Comparison of ENCODE assay signal across 12 cellular contexts in genomic region chr17:64166876-64167275, GRCh38. TPM values are rescaled to one million over a fixed set of nuclear protein-coding genes. Genes with fewer than 3 reads are reported as not detected.
DNase-seq lines count a peak whose midpoint lies in the region; ATAC-seq and TF ChIP-seq lines count a peak whose summit lies in the region.
"Had no signal": no experiment of that assay in that cellular context is flagged by ENCODE, and none has a peak within 500 bp of the region (broad histone marks: within the 10 kb centered on the region; RNA-seq: fewer than 3 reads in every experiment).

No MANE protein-coding gene starts in this region.

- TF ChIP-seq POLR2A in vagina (IDR thresholded peaks at IDR 0.05) = no peak

- H3K36me3 Mint-ChIP-seq in H9 (ENCODE audit: insufficient read depth in 1 of 3, low read depth in 3 of 3) = peaks cover 5 to 16% (median 7%) of the 10 kb centered on the region in 3 experiments; a peak in 4 of 7 replicates
- peaks cover 20% of the 10 kb centered on the region for H3K36me3 Mint-ChIP-seq in progenitor cell of endocrine pancreas (ENCODE audit: insufficient read depth)

- H3K4me1 Mint-ChIP-seq in H9 = no peaks in the 10 kb centered on the region
- H3K4me1 Mint-ChIP-seq in progenitor cell of endocrine pancreas (ENCODE audit: low read depth) = peaks cover 2% of the 10 kb centered on the region
- H3K4me1 Mint-ChIP-seq: CD14-positive monocyte, IgD-negative memory B cell had no signal

- TF ChIP-seq CTCF in H9 (conservative IDR thresholded peaks at IDR 0.05) (no peak), progenitor cell of endocrine pancreas (IDR thresholded peaks at IDR 0.05; ENCODE audit: unreplicated experiment) (no peak), vagina (IDR thresholded peaks at IDR 0.05) (no peak)

- no peaks in the 10 kb centered on the region for H3K9me3 ChIP-seq in H9 (ENCODE audit: control insufficient read depth, low read depth, low read length)
- no peaks in the 10 kb centered on the region for H3K9me3 ChIP-seq in vagina

- H4K8ac ChIP-seq in H9 (replicated peaks; ENCODE audit: insufficient read length, low read depth, low read length) (no peak overlapping the region), mesendoderm (ENCODE audit: low read depth, low read length) (no peak overlapping the region)

- H3K18ac ChIP-seq in H9 (ENCODE audit: insufficient read length, low read depth, low read length) = no peak overlapping the region
- no peak overlapping the region for H3K18ac ChIP-seq in mesendoderm (ENCODE audit: low read length)

- H3K4ac ChIP-seq in H9 (ENCODE audit: low read depth, low read length) = no peak overlapping the region
- no peak overlapping the region for H3K4ac ChIP-seq in mesendoderm (ENCODE audit: low read depth, low read length)

- H3K4me2 ChIP-seq in H9 (ENCODE audit: insufficient read depth, insufficient read length, low read length) (no peak overlapping the region), mesendoderm (ENCODE audit: low read length) (no peak overlapping the region)

- H3K9ac ChIP-seq in H9 (ENCODE audit: extremely low read depth, insufficient read length, low read length) (no peak overlapping the region), mesendoderm (ENCODE audit: low read length) (no peak overlapping the region)
- H3K9ac ChIP-seq: GM23248 had no signal

- H3T11ph ChIP-seq in H9 (ENCODE audit: low read length) = no peak overlapping the region

- H3K4me3 ChIP-seq in vagina (no peak overlapping the region), mesendoderm (ENCODE audit: low read length) (no peak overlapping the region)
- H3K4me3 ChIP-seq: GM12878, GM23248 had no signal

- H3K4me1 ChIP-seq in H9 (ENCODE audit: insufficient read depth, low read length) (no peaks in the 10 kb centered on the region), vagina (peaks cover 13% of the 10 kb centered on the region), mesendoderm (ENCODE audit: control insufficient read depth, low read depth, low read length) (no peaks in the 10 kb centered on the region)

- H3K27ac Mint-ChIP-seq in H9 = peak overlapping the region in 2 of 3 experiments; percentile 62 to 63; a peak in 3 of 7 replicates
- H3K27ac Mint-ChIP-seq in progenitor cell of endocrine pancreas = peak overlapping the region; percentile 21

- no peak overlapping the region for H2AFZ ChIP-seq in H9 (ENCODE audit: low read length)
- H2AFZ ChIP-seq: GM23248 had no signal

- H2BK15ac ChIP-seq in H9 (ENCODE audit: low read depth, low read length) = no peak overlapping the region
- no peak overlapping the region for H2BK15ac ChIP-seq in mesendoderm (replicated peaks; ENCODE audit: low read depth)

- H3K14ac ChIP-seq in H9 (ENCODE audit: insufficient read depth, low read length) = no peak overlapping the region

- H3K36me3 ChIP-seq in vagina (peaks cover 0 to 5% of the 10 kb centered on the region in 2 donors), mesendoderm (ENCODE audit: control insufficient read depth, insufficient read depth, low read length) (no peaks in the 10 kb centered on the region)

- H2AK5ac ChIP-seq in H9 (ENCODE audit: insufficient read length, low read length) (no peak overlapping the region), mesendoderm (ENCODE audit: low read length) (no peak overlapping the region)

- H2BK12ac ChIP-seq in H9 (ENCODE audit: insufficient read length, low read depth, low read length) = no peak overlapping the region

- H3K79me1 ChIP-seq in H9 (ENCODE audit: insufficient read depth, low read depth, low read length, poor library complexity, severe bottlenecking) (no peaks in the 10 kb centered on the region), mesendoderm (ENCODE audit: low read length) (no peaks in the 10 kb centered on the region)

- H3K79me2 ChIP-seq in H9 (ENCODE audit: insufficient read depth, low read length) (no peaks in the 10 kb centered on the region), mesendoderm (ENCODE audit: control insufficient read depth, insufficient read depth, low read length) (no peaks in the 10 kb centered on the region)

- H3K23ac ChIP-seq in H9 (ENCODE audit: insufficient read length, low read depth, low read length) (no peak overlapping the region), mesendoderm (ENCODE audit: low read length) (no peak overlapping the region)

- H3K27me3 Mint-ChIP-seq in H9 (ENCODE audit: low read depth) (no peaks in the 10 kb centered on the region), progenitor cell of endocrine pancreas (no peaks in the 10 kb centered on the region)
- H3K27me3 Mint-ChIP-seq: IgD-negative memory B cell had no signal

- WGBS in H9 (ENCODE audit: extremely low coverage, insufficient read length, low lambda C conversion rate) = no CpG with 5 or more reads among the region's 3 CpGs
- no CpG with 5 or more reads among the region's 3 CpGs for WGBS in mesendoderm (ENCODE audit: extremely low coverage, insufficient coverage, low lambda C conversion rate)

- H2BK120ac ChIP-seq in H9 (ENCODE audit: low read depth, low read length, poor library complexity, severe bottlenecking) (no peak overlapping the region), mesendoderm (ENCODE audit: low read depth, low read length) (no peak overlapping the region)

- H4K5ac ChIP-seq in H9 (ENCODE audit: insufficient read length, low read depth, low read length) (no peak overlapping the region), mesendoderm (ENCODE audit: low read length) (no peak overlapping the region)

- no peak for ATAC-seq in HG02885 (IDR thresholded peaks at IDR 0.05; ENCODE audit: poor library complexity, unreplicated experiment)
- ATAC-seq: GM12878 had no signal

- DNase-seq in H9 (no peak), cerebellum (ENCODE audit: low spot score) (peak; percentile 74), progenitor cell of endocrine pancreas (ENCODE audit: low spot score, unreplicated experiment) (no peak), vagina (ENCODE audit: extremely low spot score in 2 of 2) (no peak), mesendoderm (no peak)
- DNase-seq in activated CD4-positive, alpha-beta T cell treated with anti-CD3 and anti-CD28 coated beads, Interleukin-2, amount 50 U/mL, for 4 hours = no peak
- DNase-seq: DMS53, GM23248 had no signal

- H3K9me3 Mint-ChIP-seq in H9 (no peaks in the 10 kb centered on the region), progenitor cell of endocrine pancreas (ENCODE audit: low read depth) (no peaks in the 10 kb centered on the region)
- H3K9me3 Mint-ChIP-seq: IgD-negative memory B cell had no signal

- no peak overlapping the region for H3K27ac ChIP-seq in H9 (ENCODE audit: insufficient read length, low read depth, low read length)
- peak overlapping the region; percentile 13 for H3K27ac ChIP-seq in vagina
- no peak overlapping the region for H3K27ac ChIP-seq in mesendoderm (ENCODE audit: low read depth, low read length)
- H3K27ac ChIP-seq: GM23248 had no signal

- H3K56ac ChIP-seq in H9 (ENCODE audit: insufficient read length, low read depth, low read length) = no peak overlapping the region
- no peak overlapping the region for H3K56ac ChIP-seq in mesendoderm (ENCODE audit: low read length)

- H2BK20ac ChIP-seq in H9 (ENCODE audit: low read depth, low read length, poor library complexity, severe bottlenecking) = no peak overlapping the region

- H4K20me1 ChIP-seq in H9 (ENCODE audit: control insufficient read depth, insufficient read depth, insufficient read length) = no peaks in the 10 kb centered on the region

- no peak overlapping the region for H3K4me3 Mint-ChIP-seq in H9
- no peak overlapping the region for H3K4me3 Mint-ChIP-seq in progenitor cell of endocrine pancreas (ENCODE audit: low read depth)
- H3K4me3 Mint-ChIP-seq: CD14-positive monocyte, IgD-negative memory B cell had no signal

- H3K23me2 ChIP-seq in H9 (ENCODE audit: insufficient read length, low read depth, low read length, poor library complexity, severe bottlenecking) = no peaks in the 10 kb centered on the region

- intact Hi-C loops in vagina (cut with DNase I) = no loop called here

- H2BK5ac ChIP-seq in H9 (ENCODE audit: insufficient read length, low read length) (no peak overlapping the region), mesendoderm (ENCODE audit: low read length) (no peak overlapping the region)

- H3K27me3 ChIP-seq in H9 (ENCODE audit: insufficient read depth, low read length) = no peaks in the 10 kb centered on the region
- H3K27me3 ChIP-seq in vagina = no peaks in the 10 kb centered on the region
- no peaks in the 10 kb centered on the region for H3K27me3 ChIP-seq in mesendoderm (ENCODE audit: insufficient read depth, low read length, poor library complexity)

- no peak overlapping the region for H4K91ac ChIP-seq in H9 (ENCODE audit: insufficient read length, low read depth, low read length)

RNA-seq across cellular contexts. Expression of gene ERN1, which starts 36.9 kb away (rescaled TPM):
- total RNA-seq in H9 (2021) = 4.4 and 5.0 TPM in 2 replicates
- 8.7 TPM for total RNA-seq in cerebellum
- total RNA-seq in progenitor cell of endocrine pancreas = 39.4 and 43.1 TPM in 2 replicates
- 31.4 TPM for total RNA-seq in vagina
- polyA plus RNA-seq in mesendoderm (2013, experiment 1 of 2) = 3.3 TPM
- polyA plus RNA-seq in mesendoderm (2013, experiment 2 of 2) = 2.9 TPM
